12 cellular contexts compared by ENCODE assay signal in genomic region chr4:159003420-159004253, GRCh38.
A peak's percentile ranks its signal among the peaks of the same experiment; 100 is the strongest.
DNase-seq lines count a peak whose midpoint lies in the region; ATAC-seq lines count a peak whose summit lies in the region.
"Had no signal": no experiment of that assay in that cellular context is flagged by ENCODE, and none has a peak within 500 bp of the region (broad histone marks: within the 10 kb centered on the region; RNA-seq: fewer than 3 reads in every experiment).

No MANE protein-coding gene starts in this region.

- no peaks in the 10 kb centered on the region for H3K9me3 ChIP-seq in skeletal muscle satellite cell (replicated peaks; ENCODE audit: low read length)
- H3K9me3 ChIP-seq: SJSA1 had no signal

- no peak overlapping the region for H3K9ac ChIP-seq in skeletal muscle satellite cell (ENCODE audit: low read depth, low read length)

- peak overlapping the region; percentile 54 for H3K27ac ChIP-seq in epithelial cell of prostate
- H3K27ac ChIP-seq: SJSA1 had no signal

- H3K4me3 ChIP-seq in skeletal muscle satellite cell (ENCODE audit: low read length), result no peak overlapping the region
- H3K4me3 ChIP-seq: SJSA1 had no signal

- H3K27me3 ChIP-seq in skeletal muscle satellite cell (ENCODE audit: control insufficient read depth, insufficient read depth, low read length), result no peaks in the 10 kb centered on the region
- H3K27me3 ChIP-seq: SJSA1 had no signal

- ATAC-seq in Right ventricle myocardium inferior (peak; percentile 26), GM19324 (IDR thresholded peaks at IDR 0.05; ENCODE audit: low FRiP score, unreplicated experiment) (no peak), GM21360 (IDR thresholded peaks at IDR 0.05; ENCODE audit: unreplicated experiment) (no peak)

- H3K4me1 ChIP-seq in skeletal muscle satellite cell (ENCODE audit: control insufficient read depth, insufficient read depth, low read length), result peaks cover 19% of the 10 kb centered on the region

- intact Hi-C loops in Right ventricle myocardium inferior (cut with DNase I), result no loop called here
- intact Hi-C loops in cardiac septum (cut with DNase I), result no loop called here

- no peaks in the 10 kb centered on the region for H3K36me3 ChIP-seq in skeletal muscle satellite cell (ENCODE audit: insufficient read depth, low read length)
- H3K36me3 ChIP-seq: SJSA1 had no signal

- H3K4me2 ChIP-seq in skeletal muscle satellite cell (ENCODE audit: low read length), result peak overlapping the region; percentile 30

- DNase-seq in Right ventricle myocardium inferior (ENCODE audit: missing footprints) (no peak), cardiac septum (ENCODE audit: low spot score) (no peak), NCI-H748 (lab: John Stamatoyannopoulos, UW; ENCODE audit: unreplicated experiment) (peak; percentile 85), epithelial cell of prostate (ENCODE audit: low read depth, low spot score) (no peak), HCEC 1CT (no peak)
- DNase-seq: activated CD4-positive, alpha-beta T cell treated with anti-CD3 and anti-CD28 coated beads, Interleukin-2, amount 50 U/mL, for 48 hours; NCI-H1417 treated with DMSO at 0.1 percent for 48 hours; nucleus accumbens had no signal
